In the genomic region with DNA sequence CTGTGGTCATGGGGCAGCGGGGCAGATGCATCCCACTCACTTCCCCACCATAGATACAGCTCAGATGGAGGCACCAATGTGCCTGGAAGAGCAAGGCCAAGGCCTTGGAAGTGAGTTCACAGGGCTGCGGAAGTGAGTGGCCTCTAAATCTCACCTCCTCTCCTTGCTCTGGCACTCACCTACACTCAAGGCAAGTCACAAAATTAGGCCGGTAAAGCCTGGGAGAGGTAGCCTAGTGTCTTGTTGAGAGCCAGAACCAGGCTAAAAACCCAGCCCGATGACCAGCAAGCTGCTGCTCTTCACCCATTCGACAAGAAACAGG, we compare ENCODE assay signal across 11 cellular contexts. TPM values are rescaled to one million over a fixed set of nuclear protein-coding genes. Genes with fewer than 3 reads are reported as not detected.
DNase-seq lines count a peak whose midpoint lies in the region; ATAC-seq and TF ChIP-seq lines count a peak whose summit lies in the region.
"Had no signal": no experiment of that assay in that cellular context is flagged by ENCODE, and none has a peak within 500 bp of the region (broad histone marks: within the 10 kb centered on the region; RNA-seq: fewer than 3 reads in every experiment).

No MANE protein-coding gene starts in this region.

- intact Hi-C loops in body of pancreas (cut with DNase I) (no loop called here), stomach (cut with DNase I; ENCODE audit: low total_unique reads) (loop anchor here (10.0 kb wide), 1 partner anchor 46 kb away; no protein-coding TSS in a partner anchor)

- WGBS in body of pancreas, 2 donors: 67 to 77% methylated on average over 5 of the region's 5 CpGs
- WGBS in stomach, 5 donors: 51 to 82% (median 63%) methylated on average over 5 of the region's 5 CpGs

- H3K4me1 ChIP-seq in body of pancreas (peaks cover 19% of the 10 kb centered on the region), stomach (peaks cover 27 to 91% (median 63%) of the 10 kb centered on the region in 4 donors)

- peaks cover 44 to 67% (median 58%) of the 10 kb centered on the region in 3 donors for H3K4me1 Mint-ChIP-seq in T-cell
- H3K4me1 Mint-ChIP-seq in mesothelial cell of epicardium: peaks cover 34% of the 10 kb centered on the region

- H3K27me3 Mint-ChIP-seq in T-cell (no peaks in the 10 kb centered on the region), mesothelial cell of epicardium (ENCODE audit: low read depth) (no peaks in the 10 kb centered on the region)

- no peak for ATAC-seq in T-cell (replicated peaks in 1 of 4)
- no peak for ATAC-seq in body of pancreas
- ATAC-seq in GM21528 (IDR thresholded peaks at IDR 0.05; ENCODE audit: low FRiP score, unreplicated experiment): no peak

- TF ChIP-seq CTCF in body of pancreas (IDR thresholded peaks at IDR 0.05) (no peak), mesothelial cell of epicardium (IDR thresholded peaks at IDR 0.05; ENCODE audit: unreplicated experiment) (no peak), stomach (IDR thresholded peaks at IDR 0.05) (no peak), coronary artery (IDR thresholded peaks at IDR 0.05) (no peak)

- no peaks in the 10 kb centered on the region for H3K9me3 ChIP-seq in body of pancreas
- H3K9me3 ChIP-seq in stomach: no peaks in the 10 kb centered on the region

- H3K36me3 Mint-ChIP-seq in T-cell (peaks cover 17% of the 10 kb centered on the region), mesothelial cell of epicardium (peaks cover 14% of the 10 kb centered on the region)

- TF ChIP-seq POLR2A in body of pancreas (IDR thresholded peaks at IDR 0.05) (no peak), stomach (IDR thresholded peaks at IDR 0.05) (no peak)

- POLR2A ChIA-PET in T-cell (lab: Charles Lee): no interaction called here

- H3K27me3 ChIP-seq in body of pancreas (no peaks in the 10 kb centered on the region), stomach (no peaks in the 10 kb centered on the region)

- H3K9me3 Mint-ChIP-seq in T-cell: no peaks in the 10 kb centered on the region
- H3K9me3 Mint-ChIP-seq in mesothelial cell of epicardium: no peaks in the 10 kb centered on the region

- H3K27ac ChIP-seq in body of pancreas (peak overlapping the region; percentile 76 to 77 (median 76)), stomach (peak overlapping the region; percentile 58 to 82 (median 72)), coronary artery (no peak overlapping the region)

- H3K4me3 Mint-ChIP-seq in T-cell (no peak overlapping the region), mesothelial cell of epicardium (no peak overlapping the region)

- DNase-seq in T-cell: no peak
- no peak for DNase-seq in body of pancreas
- DNase-seq in mesothelial cell of epicardium (ENCODE audit: low spot score in 2 of 2, unreplicated experiment in 2 of 2): no peak
- no peak for DNase-seq in stomach
- no peak for DNase-seq in coronary artery (ENCODE audit: low spot score)
- no peak for DNase-seq in HUDEP-2 (lab: John Stamatoyannopoulos, UW; ENCODE audit: unreplicated experiment in 76 of 76)
- DNase-seq: DMS 273 treated with DMSO at 0.1 percent for 48 hours, H7, Karpas-422, SIG-M5 had no signal

- CTCF ChIA-PET in T-cell (lab: Charles Lee): interaction anchor here in 1 of 2 donors (0.5 to 0.6 kb wide), 2 partner anchors 8 to 140 kb away, joined by 3 read pairs; no protein-coding TSS in a partner anchor

- H3K36me3 ChIP-seq in body of pancreas (replicated peaks in 1 of 2; ENCODE audit: insufficient read depth in 1 of 2, low read depth in 2 of 2) (no peaks in the 10 kb centered on the region), stomach (peaks cover 0 to 9% (median 0%) of the 10 kb centered on the region in 4 donors)

- TF ChIP-seq EP300 in stomach (IDR thresholded peaks at IDR 0.05): no peak

- H3K4me3 ChIP-seq in body of pancreas: no peak overlapping the region
- no peak overlapping the region for H3K4me3 ChIP-seq in stomach
- H3K4me3 ChIP-seq in coronary artery: no peak overlapping the region

- H3K27ac Mint-ChIP-seq in T-cell: peak overlapping the region; percentile 25 to 64
- peak overlapping the region; percentile 60 for H3K27ac Mint-ChIP-seq in mesothelial cell of epicardium

RNA-seq across cellular contexts. Expression of a gene that starts 57.5 kb away (rescaled TPM):
- total RNA-seq in T-cell: 10 to 100 TPM; 51.5 to 84.5 (median 69.2) TPM
- total RNA-seq in body of pancreas: 10 to 100 TPM in 1 of 2 donors, 1 to 10 TPM in 1; 7.9 to 23.1 TPM
- total RNA-seq in mesothelial cell of epicardium: 171 to 188 TPM (median 172 TPM) in 3 replicates
- 10 to 100 TPM in 3 of 5 donors, 1 to 10 TPM in 2; 4.3 to 77.6 (median 20.0) TPM for total RNA-seq in stomach
- 100 to 1,000 TPM in 1 of 3 donors, 10 to 100 TPM in 2; 37.0 to 100 (median 59.5) TPM for polyA plus RNA-seq in stomach

Comparison
In these comparisons a context has a peak if more than half of its experiments do, and no peak if none do; other contexts are left out.
1. H3K27ac ChIP-seq: peak in body of pancreas (4 of 4) and stomach (5 of 5); none in coronary artery (0 of 2).